Comparison of ENCODE assay signal across 11 cellular contexts in the genomic region with DNA sequence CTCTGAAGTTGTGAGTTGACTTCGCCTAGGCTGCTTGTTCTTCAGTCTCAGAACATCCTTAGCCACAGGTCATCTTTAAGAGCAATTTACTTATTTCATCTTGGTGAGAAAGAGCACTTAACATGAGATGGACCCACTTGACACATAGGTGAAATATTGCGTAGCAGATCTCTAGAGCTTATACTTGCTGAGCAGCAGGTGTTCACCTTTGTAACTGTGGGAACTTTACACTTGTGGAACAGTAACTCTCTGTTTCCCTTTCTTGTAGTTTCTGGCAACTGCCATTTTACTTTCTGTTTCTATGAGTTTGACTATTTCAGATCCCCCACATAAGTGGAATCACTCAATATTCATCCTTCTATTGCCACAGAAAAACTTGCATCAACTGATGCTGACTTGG.
DNase-seq lines count a peak whose midpoint lies in the region; ATAC-seq and TF ChIP-seq lines count a peak whose summit lies in the region.
"Had no signal": no experiment of that assay in that cellular context is flagged by ENCODE, and none has a peak within 500 bp of the region (broad histone marks: within the 10 kb centered on the region; RNA-seq: fewer than 3 reads in every experiment).

No MANE protein-coding gene starts in this region.

- no peak for TF ChIP-seq CTCF in GM10266 (IDR thresholded peaks at IDR 0.05; ENCODE audit: control insufficient read depth, insufficient read depth, low read depth, missing control alignments)

- ATAC-seq in HG02642 (IDR thresholded peaks at IDR 0.05; ENCODE audit: poor library complexity, unreplicated experiment) (peak; percentile 97), HG03439 (IDR thresholded peaks at IDR 0.05; ENCODE audit: unreplicated experiment) (peak; percentile 99), Right ventricle myocardium superior (ENCODE audit: poor library complexity) (no peak)

- DNase-seq in GM10266 (ENCODE audit: extremely low spot score): peak; percentile 58
- DNase-seq in GM19240 (ENCODE audit: insufficient read length, low spot score): peak; percentile 11
- no peak for DNase-seq in Right ventricle myocardium superior
- no peak for DNase-seq in middle frontal gyrus (ENCODE audit: extremely low spot score, low spot score)
- no peak for DNase-seq in NCI-H774 (lab: John Stamatoyannopoulos, UW)
- DNase-seq in HPDE6-E6E7 (ENCODE audit: extremely low spot score): no peak
- DNase-seq: activated CD4-positive, alpha-beta T cell treated with anti-CD3 and anti-CD28 coated beads for 4 hours; activated naive CD4-positive, alpha-beta T cell treated with anti-CD3 and anti-CD28 coated beads, Interleukin-2, amount 10 ng/mL, durations not matched to agents 7 days and 5 days; NCI-H1436 treated with DMSO at 0.1 percent for 48 hours had no signal

- intact Hi-C loops in Right ventricle myocardium superior (cut with DNase I): no loop called here

Comparison
In these comparisons a context has a peak if more than half of its experiments do, and no peak if none do; other contexts are left out.
1. DNase-seq: peak in GM10266 (single experiment) and GM19240 (single experiment); none in Right ventricle myocardium superior (single experiment), middle frontal gyrus (single experiment), NCI-H774 (single experiment) and HPDE6-E6E7 (single experiment).